In the genomic region with DNA sequence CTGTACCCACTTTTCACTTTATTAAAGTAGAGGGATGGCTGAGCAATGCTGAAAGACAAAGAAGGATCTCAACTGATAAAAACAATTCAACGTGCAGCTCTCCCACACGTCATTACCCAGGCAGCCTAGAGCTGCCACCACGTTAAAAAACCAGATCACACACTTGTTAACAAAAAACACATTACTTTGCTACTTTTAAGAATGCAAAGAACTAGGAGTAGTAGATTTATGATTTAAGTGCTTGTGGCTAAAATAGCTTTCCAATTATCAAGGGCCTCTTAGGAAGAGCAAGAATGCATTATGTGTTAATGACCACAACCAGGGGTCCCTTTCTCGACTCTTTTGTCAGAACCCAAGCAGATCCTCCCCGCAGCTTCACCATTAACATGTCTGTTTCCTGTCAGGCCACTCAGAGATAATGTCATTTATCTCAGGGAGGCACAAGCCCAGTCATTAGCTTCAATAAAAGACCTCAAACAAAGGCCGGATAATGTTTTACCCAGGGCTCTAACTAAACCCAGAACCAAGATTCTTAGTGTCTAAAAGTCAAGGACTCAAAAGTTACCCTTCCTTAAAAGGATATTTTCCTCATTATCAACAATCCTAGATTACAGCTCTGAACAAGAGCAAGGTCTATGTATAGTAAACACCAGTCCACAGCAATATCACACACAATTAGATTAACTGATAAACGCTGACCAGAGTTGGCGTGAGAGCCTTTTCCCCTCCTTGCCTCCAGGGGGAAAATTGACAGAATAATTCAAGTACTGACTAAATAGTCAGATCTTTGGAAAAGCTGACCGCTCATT, we compare ENCODE assay signal across 9 cellular contexts. TPM values are rescaled to one million over a fixed set of nuclear protein-coding genes. Genes with fewer than 3 reads are reported as not detected.
DNase-seq lines count a peak whose midpoint lies in the region; ATAC-seq, FAIRE-seq and TF ChIP-seq lines count a peak whose summit lies in the region.
"Had no signal": no experiment of that assay in that cellular context is flagged by ENCODE, and none has a peak within 500 bp of the region (broad histone marks: within the 10 kb centered on the region; RNA-seq: fewer than 3 reads in every experiment).

No MANE protein-coding gene starts in this region.

- no peak overlapping the region for H3K4me3 ChIP-seq in K562

- no peak overlapping the region for H3K4me2 ChIP-seq in K562 (ENCODE audit: insufficient read depth, low read length)

- H3K4me3 Mint-ChIP-seq in mesothelial cell of epicardium = peak overlapping the region; percentile 0
- no peak overlapping the region for H3K4me3 Mint-ChIP-seq in activated CD8-positive, alpha-beta T cell treated with anti-CD3 and anti-CD28 coated beads, Interleukin-2, amount 10 ng/mL, durations not matched to agents 7 days and 5 days

- in situ Hi-C loops in K562 (cut with MboI) = no loop called here

- TF ChIP-seq POLR2A in K562 (conservative IDR thresholded peaks at IDR 0.05) = no peak

- no peaks in the 10 kb centered on the region for H3K36me3 Mint-ChIP-seq in mesothelial cell of epicardium
- H3K36me3 Mint-ChIP-seq in activated CD8-positive, alpha-beta T cell treated with anti-CD3 and anti-CD28 coated beads, Interleukin-2, amount 10 ng/mL, durations not matched to agents 7 days and 5 days (ENCODE audit: low read depth) = no peaks in the 10 kb centered on the region
- H3K36me3 Mint-ChIP-seq in activated naive CD4-positive, alpha-beta T cell treated with anti-CD3 and anti-CD28 coated beads, Interleukin-2, amount 50 U/mL, for 72 hours = peaks cover 0 to 18% of the 10 kb centered on the region in 2 donors

- CTCF ChIA-PET in K562 (lab: Yijun Ruan, JAX; ENCODE audit: low intra/inter-chr PET ratio) = no interaction called here
- CTCF ChIA-PET in activated CD8-positive, alpha-beta T cell treated with anti-CD3 and anti-CD28 coated beads, Interleukin-2, amount 10 ng/mL, durations not matched to agents 7 days and 5 days (lab: Charles Lee) = no interaction called here

- peaks cover 0 to 5% of the 10 kb centered on the region in 2 experiments; a peak in 4 of 5 replicates for H3K4me1 ChIP-seq in K562 (replicated peaks in 1 of 2; ENCODE audit: control insufficient read depth in 2 of 2, insufficient read depth in 2 of 2, low read length in 2 of 2)

- TF ChIP-seq RAD21 in K562 (CRISPR knock-in tag; conservative IDR thresholded peaks at IDR 0.05 in 1 of 2, IDR thresholded peaks at IDR 0.05 in 1 of 2) = no peak

- H3K4me1 Mint-ChIP-seq in mesothelial cell of epicardium = peaks cover 59% of the 10 kb centered on the region
- H3K4me1 Mint-ChIP-seq in activated CD8-positive, alpha-beta T cell treated with anti-CD3 and anti-CD28 coated beads, Interleukin-2, amount 10 ng/mL, durations not matched to agents 7 days and 5 days (ENCODE audit: low read depth) = no peaks in the 10 kb centered on the region

- POLR2A ChIA-PET in K562 (lab: Yijun Ruan, JAX) = interaction anchor here (1.0 kb wide), 1 partner anchor 20 kb away, joined by 3 read pairs; no protein-coding TSS in a partner anchor
- POLR2A ChIA-PET in activated CD8-positive, alpha-beta T cell treated with anti-CD3 and anti-CD28 coated beads, Interleukin-2, amount 10 ng/mL, durations not matched to agents 7 days and 5 days (lab: Charles Lee) = interaction anchor here (0.6 kb wide), 1 partner anchor 1044 kb away, joined by 5 read pairs; no protein-coding TSS in a partner anchor

- H3K79me2 ChIP-seq in K562 (ENCODE audit: control insufficient read depth, insufficient read depth, low read length) = no peaks in the 10 kb centered on the region

- no peaks in the 10 kb centered on the region for H3K9me3 ChIP-seq in K562 (replicated peaks; ENCODE audit: control insufficient read depth, insufficient read depth, low read depth, low read length)

- no peak overlapping the region for H3K27ac ChIP-seq in K562 (ENCODE audit: extremely low read depth, low read depth, low read length)

- no TSS peak for BruUV-seq in K562 (replicated peaks; lab: Mats Ljungman, UMichigan)

- WGBS in K562 (ENCODE audit: insufficient coverage, low coverage, missing lambda C conversion rate) = 3% methylated on average over 9 of the region's 9 CpGs

- H3K9me1 ChIP-seq in K562 (ENCODE audit: control insufficient read depth, insufficient read depth, low read length) = no peaks in the 10 kb centered on the region

- TF ChIP-seq EP300 in K562 (IDR thresholded peaks at IDR 0.05; ENCODE audit: low read length) = no peak

- H3K27me3 Mint-ChIP-seq in mesothelial cell of epicardium (ENCODE audit: low read depth) = no peaks in the 10 kb centered on the region
- peaks cover 18% of the 10 kb centered on the region for H3K27me3 Mint-ChIP-seq in activated CD8-positive, alpha-beta T cell treated with anti-CD3 and anti-CD28 coated beads, Interleukin-2, amount 10 ng/mL, durations not matched to agents 7 days and 5 days (ENCODE audit: low read depth)

- H3K9ac ChIP-seq in K562 (ENCODE audit: insufficient read depth in 1 of 2, low read depth in 2 of 2, low read length in 2 of 2) = no peak overlapping the region

- intact Hi-C loops in K562 (cut with micrococcal nuclease) = no loop called here

- no peak for TF ChIP-seq CTCF in K562 (IDR thresholded peaks at IDR 0.05 in 2 of 3, conservative IDR thresholded peaks at IDR 0.05 in 1 of 3; ENCODE audit: insufficient read depth in 2 of 3, low read depth in 1 of 3, low read length in 3 of 3)
- peak; percentile 29 for TF ChIP-seq CTCF in mesothelial cell of epicardium (IDR thresholded peaks at IDR 0.05; ENCODE audit: unreplicated experiment)

- H3K9me3 Mint-ChIP-seq in mesothelial cell of epicardium = no peaks in the 10 kb centered on the region
- no peaks in the 10 kb centered on the region for H3K9me3 Mint-ChIP-seq in activated CD8-positive, alpha-beta T cell treated with anti-CD3 and anti-CD28 coated beads, Interleukin-2, amount 10 ng/mL, durations not matched to agents 7 days and 5 days (ENCODE audit: insufficient read depth)
- peaks cover 4 to 8% of the 10 kb centered on the region in 2 donors for H3K9me3 Mint-ChIP-seq in activated naive CD4-positive, alpha-beta T cell treated with anti-CD3 and anti-CD28 coated beads, Interleukin-2, amount 50 U/mL, for 72 hours

- H4K20me1 ChIP-seq in K562 (replicated peaks; ENCODE audit: control insufficient read depth, insufficient read depth, low read length) = no peaks in the 10 kb centered on the region

- peak overlapping the region; percentile 83 for H3K27ac Mint-ChIP-seq in mesothelial cell of epicardium
- no peak overlapping the region for H3K27ac Mint-ChIP-seq in activated CD8-positive, alpha-beta T cell treated with anti-CD3 and anti-CD28 coated beads, Interleukin-2, amount 10 ng/mL, durations not matched to agents 7 days and 5 days
- no peak overlapping the region for H3K27ac Mint-ChIP-seq in activated naive CD4-positive, alpha-beta T cell treated with anti-CD3 and anti-CD28 coated beads, Interleukin-2, amount 50 U/mL, for 72 hours

- peak; percentile 78 for DNase-seq in COR-L47 (lab: John Stamatoyannopoulos, UW)
- DNase-seq in NAMALWA (ENCODE audit: low spot score) = peak; percentile 54
- DNase-seq in K562 (ENCODE audit: extremely low read depth in 1 of 4, low spot score in 3 of 4) = no peak
- no peak for DNase-seq in mesothelial cell of epicardium (ENCODE audit: low spot score in 2 of 2, unreplicated experiment in 2 of 2)
- no peak for DNase-seq in HPDE6-E6E7 (ENCODE audit: extremely low spot score)
- no peak for DNase-seq in activated CD8-positive, alpha-beta T cell treated with anti-CD3 and anti-CD28 coated beads, Interleukin-2, amount 10 ng/mL, durations not matched to agents 7 days and 5 days
- no peak for DNase-seq in GM19238 (ENCODE audit: insufficient read length, low spot score)
- no peak for DNase-seq in activated naive CD4-positive, alpha-beta T cell treated with anti-CD3 and anti-CD28 coated beads, Interleukin-2, amount 50 U/mL, for 72 hours (ENCODE audit: low spot score in 2 of 2)

- peaks cover 33 to 35% of the 10 kb centered on the region in 2 experiments; a peak in 4 of 5 replicates for H3K27me3 ChIP-seq in K562 (ENCODE audit: control insufficient read depth in 2 of 2, insufficient read depth in 2 of 2, low read length in 2 of 2)

- no peaks in the 10 kb centered on the region for H3K36me3 ChIP-seq in K562 (ENCODE audit: control insufficient read depth, insufficient read depth, low read length)

- no peak overlapping the region for H2AFZ ChIP-seq in K562 (ENCODE audit: low read depth, low read length)

- no peak for FAIRE-seq in K562 (lab: Jason Lieb, UNC)

- no peak for ATAC-seq in K562
- ATAC-seq in activated CD8-positive, alpha-beta T cell treated with anti-CD3 and anti-CD28 coated beads, Interleukin-2, amount 10 ng/mL, durations not matched to agents 7 days and 5 days = no peak
- no peak for ATAC-seq in activated naive CD4-positive, alpha-beta T cell treated with anti-CD3 and anti-CD28 coated beads, Interleukin-2, amount 50 U/mL, for 72 hours

TF ChIP-seq in K562, 482 proteins besides CTCF, POLR2A, EP300 and RAD21 (continues in another document):
- TF ChIP-seq CBFA2T3 (IDR thresholded peaks at IDR 0.05) = 0 out of 2 replicates have a peak, but pooled peaks have one; percentile 9
- TF ChIP-seq ETV6 (IDR thresholded peaks at IDR 0.05; ENCODE audit: borderline replicate concordance in 1 of 2, low read depth in 2 of 2, low read length in 1 of 2) = no peak
- TF ChIP-seq ETV6 (CRISPR knock-in tag; IDR thresholded peaks at IDR 0.05; ENCODE audit: borderline replicate concordance) = no peak
- no peak for TF ChIP-seq ZNF197 (CRISPR knock-in tag; IDR thresholded peaks at IDR 0.05; ENCODE audit: low read depth)

RNA-seq across cellular contexts. Expression of gene ZNF608, which starts 7.5 kb away (rescaled TPM):
- 0.76 and 2.3 TPM in 2 replicates for total RNA-seq in K562 (2011; cell fraction: chromatin; rRNA removed; ENCODE audit: low replicate concordance)
- 0.92 and 1.3 TPM in 2 replicates for total RNA-seq in K562 (2011; cell fraction: nucleolus; rRNA removed)
- total RNA-seq in K562 (2011; cell fraction: nucleoplasm; rRNA removed) = 1.0 and 1.8 TPM in 2 replicates
- total RNA-seq in K562 (2014; rRNA removed) (1.00 and 1.5 TPM in 2 replicates), K562 (2014; rRNA removed; fragmentation: Illumina TruSeq; extraction: Trizol) (1.4 and 1.5 TPM in 2 replicates), K562 (2015; rRNA removed; fragmentation: Illumina TruSeq; extraction: Trizol) (1.5 and 1.6 TPM in 2 replicates), K562 (2021) (1.5 and 2.3 TPM in 2 replicates), mesothelial cell of epicardium (31.8 to 35.0 TPM (median 34.3 TPM) in 3 replicates)
- polyA plus RNA-seq in K562 (2011; rRNA removed) (0.69 and 0.89 TPM in 2 replicates), K562 (2014; fragmentation: Illumina TruSeq; extraction: Trizol) (1.1 and 1.4 TPM in 2 replicates), K562 (2014; fragmentation: Nextera tagmentation; extraction: Ambion mirVana) (under 1 TPM; 0.38 to 0.83 TPM), K562 (2014; rRNA removed) (0.69 and 1.5 TPM in 2 replicates)
- polyA plus RNA-seq in K562 (2011; cell fraction: cytosol; rRNA removed) = 0.28 and 0.36 TPM in 2 replicates
- 0.48 and 1.3 TPM in 2 replicates for polyA plus RNA-seq in K562 (2011; cell fraction: nucleus; rRNA removed)
- 1.5 and 3.0 TPM in 2 replicates for polyA plus RNA-seq in K562 (2012)
- 0.93 and 1.3 TPM in 2 replicates for polyA minus RNA-seq in K562 (2011; rRNA and poly(A)+ RNA removed)
- 0.36 TPM in 1 of 2 replicates, not detected in the other for polyA minus RNA-seq in K562 (2011; cell fraction: cytosol; rRNA and poly(A)+ RNA removed)
- polyA minus RNA-seq in K562 (2011; cell fraction: nucleus; rRNA and poly(A)+ RNA removed) = 0.33 and 0.54 TPM in 2 replicates
- not detected for total RNA-seq in activated CD8-positive, alpha-beta T cell treated with anti-CD3 and anti-CD28 coated beads, Interleukin-2, amount 10 ng/mL, durations not matched to agents 7 days and 5 days
- not detected for total RNA-seq in activated naive CD4-positive, alpha-beta T cell treated with anti-CD3 and anti-CD28 coated beads, Interleukin-2, amount 50 U/mL, for 72 hours
- total RNA-seq: T-helper 2 cell treated with Interferon-gamma antibody and Interleukin-4, amounts not matched to agents 100 ng/mL and 5 ng/mL, for 36 hours had no signal

Comparison
In these comparisons a context has a peak if more than half of its experiments do, and no peak if none do; other contexts are left out.
1. DNase-seq: peak in COR-L47 (single experiment) and NAMALWA (single experiment); none in K562 (0 of 4), mesothelial cell of epicardium (0 of 2), HPDE6-E6E7 (single experiment), activated CD8-positive, alpha-beta T cell treated with anti-CD3 and anti-CD28 coated beads, Interleukin-2, amount 10 ng/mL, durations not matched to agents 7 days and 5 days (single experiment), GM19238 (single experiment) and activated naive CD4-positive, alpha-beta T cell treated with anti-CD3 and anti-CD28 coated beads, Interleukin-2, amount 50 U/mL, for 72 hours (0 of 2).